Comparison of ENCODE assay signal across 21 cellular contexts in genomic region chr21:34227386-34227852, GRCh38.
DNase-seq lines count a peak whose midpoint lies in the region; ATAC-seq, FAIRE-seq and TF ChIP-seq lines count a peak whose summit lies in the region.
"Had no signal": no experiment of that assay in that cellular context is flagged by ENCODE, and none has a peak within 500 bp of the region (broad histone marks: within the 10 kb centered on the region; RNA-seq: fewer than 3 reads in every experiment).

No MANE protein-coding gene starts in this region.

- in situ Hi-C loops in GM13977 (cut with MboI; ENCODE audit: low pct_unique_long_range_greater_than_20kb, low sequenced_read_pairs, unreplicated experiment), result no loop called here

- peak; percentile 77 for ATAC-seq in Right ventricle myocardium inferior
- ATAC-seq in left lung, result no peak
- ATAC-seq: left lobe of liver, mucosa of descending colon had no signal

- H3K4me3 ChIP-seq in cardiac fibroblast (replicated peaks in 1 of 2; ENCODE audit: low read depth in 2 of 2, low read length in 2 of 2) (no peak overlapping the region), left lung (no peak overlapping the region)
- H3K4me3 ChIP-seq: mucosa of descending colon, uterus had no signal

- no peak for FAIRE-seq in urothelium cell line (lab: Jason Lieb, UNC)

- H3K27ac ChIP-seq in left lung, result no peak overlapping the region
- H3K27ac ChIP-seq: epithelial cell of prostate, uterus had no signal

- intact Hi-C loops in Right ventricle myocardium inferior (cut with DNase I), result no loop called here
- intact Hi-C loops in cardiac septum (cut with DNase I), result no loop called here
- intact Hi-C loops in left lung (cut with DNase I), result no loop called here

- TF ChIP-seq CTCF in cardiac fibroblast (IDR thresholded peaks at IDR 0.05; ENCODE audit: low read depth, low read length), result no peak
- TF ChIP-seq CTCF in left lung (IDR thresholded peaks at IDR 0.05), result no peak
- TF ChIP-seq CTCF in GM13977 (IDR thresholded peaks at IDR 0.05; ENCODE audit: extremely low read depth, insufficient read depth, missing control alignments), result no peak

- H3K4me1 ChIP-seq in left lung, result peaks cover 0 to 4% of the 10 kb centered on the region in 2 donors
- H3K4me1 ChIP-seq: BE2C, uterus had no signal

- no peaks in the 10 kb centered on the region for H3K27me3 ChIP-seq in left lung
- H3K27me3 ChIP-seq: BE2C, uterus had no signal

- DNase-seq in Right ventricle myocardium inferior (ENCODE audit: missing footprints), result no peak
- DNase-seq in cardiac septum (ENCODE audit: low spot score), result no peak
- peak; percentile 24 to 85 for DNase-seq in cardiac fibroblast (ENCODE audit: low read depth in 2 of 2)
- DNase-seq in hepatic stellate cell (ENCODE audit: low spot score), result peak; percentile 29
- peak; percentile 9 for DNase-seq in urothelium cell line (ENCODE audit: low spot score)
- DNase-seq in left lung, result no peak
- DNase-seq in NCI-H2196 treated with DMSO at 0.1 percent for 48 hours (lab: John Stamatoyannopoulos, UW; ENCODE audit: unreplicated experiment), result no peak
- DNase-seq in GM13977 (ENCODE audit: low spot score), result no peak
- DNase-seq: 8988T; activated CD4-positive, alpha-beta T cell treated with anti-CD3 and anti-CD28 coated beads for 4 hours; activated naive CD8-positive, alpha-beta T cell treated with anti-CD3 and anti-CD28 coated beads, Interleukin-2, amount 50 U/mL, for 24 hours; BE2C; central memory CD4-positive, alpha-beta T cell; DMS79 treated with DMSO at 0.1 percent for 48 hours; mucosa of descending colon; NCI-H1417 treated with DMSO at 0.1 percent for 48 hours; NCI-H526 treated with DMSO at 0.1 percent for 48 hours; substantia nigra had no signal

- no peaks in the 10 kb centered on the region for H3K36me3 ChIP-seq in left lung
- H3K36me3 ChIP-seq: BE2C, uterus had no signal

- H3K9me3 ChIP-seq in left lung, result no peaks in the 10 kb centered on the region
- H3K9me3 ChIP-seq: BE2C, mucosa of descending colon, uterus had no signal

Comparison
In these comparisons a context has a peak if more than half of its experiments do, and no peak if none do; other contexts are left out.
1. DNase-seq: peak in cardiac fibroblast (2 of 2), hepatic stellate cell (single experiment) and urothelium cell line (single experiment); none in Right ventricle myocardium inferior (single experiment), cardiac septum (single experiment), left lung (0 of 2), NCI-H2196 treated with DMSO at 0.1 percent for 48 hours (single experiment) and GM13977 (single experiment).